27 cellular contexts compared by ENCODE assay signal in genomic region chr22:48429621-48430020, GRCh38.
"Had no signal": no experiment of that assay in that cellular context is flagged by ENCODE, and none has a peak within 500 bp of the region (broad histone marks: within the 10 kb centered on the region; RNA-seq: fewer than 3 reads in every experiment).

No MANE protein-coding gene starts in this region.

- H3K27me3 ChIP-seq: tibial nerve, upper lobe of left lung, uterus had no signal

- H3K9me3 Mint-ChIP-seq: effector memory CD8-positive, alpha-beta T cell; immature natural killer cell; memory B cell; mesothelial cell of epicardium; naive B cell; nephron progenitor cell; stimulated activated memory B cell treated with anti-CD40 and anti-IgM and Interleukin-4, amounts not matched to agents 10 μg/mL and 1 μg/mL and 100 μg/mL, for 72 hours had no signal

- DNase-seq: cortex of kidney; effector memory CD8-positive, alpha-beta T cell; erythroblast; esophagus squamous epithelium; hypothalamus; immature natural killer cell; islet precursor cell; left ventricle myocardium superior; mucosa of descending colon; naive B cell; nephron progenitor cell; nucleus accumbens; psoas muscle; spleen; stimulated activated CD4-positive, alpha-beta T cell treated with anti-CD3 and anti-CD28 coated beads, Interleukin-4, amount 100 ng/mL, for 4 hours; stimulated activated naive CD8-positive, alpha-beta T cell treated with anti-CD3 and anti-CD28 coated beads, Interleukin-15, Interleukin-2, amounts not matched to agents 100 U/mL and 50 U/mL, for 24 hours; substantia nigra; upper lobe of left lung; uterus had no signal

- H3K4me1 Mint-ChIP-seq: immature natural killer cell; memory B cell; naive B cell; nephron progenitor cell; stimulated activated memory B cell treated with anti-CD40 and anti-IgM and Interleukin-4, amounts not matched to agents 10 μg/mL and 1 μg/mL and 100 μg/mL, for 72 hours had no signal

- H3K4me3 Mint-ChIP-seq: effector memory CD8-positive, alpha-beta T cell; immature natural killer cell; memory B cell; mesothelial cell of epicardium; naive B cell; nephron progenitor cell; stimulated activated memory B cell treated with anti-CD40 and anti-IgM and Interleukin-4, amounts not matched to agents 10 μg/mL and 1 μg/mL and 100 μg/mL, for 72 hours had no signal

- H3K36me3 ChIP-seq: esophagus squamous epithelium, spleen, thoracic aorta, tibial nerve, upper lobe of left lung, uterus had no signal

- H3K4me1 ChIP-seq: esophagus squamous epithelium, psoas muscle, spleen, tibial nerve, upper lobe of left lung, uterus had no signal

- H3K4me3 ChIP-seq: esophagus squamous epithelium, lung, mucosa of descending colon, psoas muscle, skin epidermis, spleen, thoracic aorta, tibial nerve, upper lobe of left lung, uterus had no signal

- H3K27ac Mint-ChIP-seq: effector memory CD8-positive, alpha-beta T cell; immature natural killer cell; memory B cell; naive B cell; nephron progenitor cell; stimulated activated memory B cell treated with anti-CD40 and anti-IgM and Interleukin-4, amounts not matched to agents 10 μg/mL and 1 μg/mL and 100 μg/mL, for 72 hours had no signal

- ATAC-seq: effector memory CD8-positive, alpha-beta T cell; left ventricle myocardium superior; mucosa of descending colon; psoas muscle; right cardiac atrium; stimulated activated memory B cell treated with anti-CD40 and anti-IgM and Interleukin-4, amounts not matched to agents 10 μg/mL and 1 μg/mL and 100 μg/mL, for 72 hours; stimulated activated naive CD8-positive, alpha-beta T cell treated with anti-CD3 and anti-CD28 coated beads, Interleukin-15, Interleukin-2, amounts not matched to agents 100 U/mL and 50 U/mL, for 24 hours had no signal

- H3K27ac ChIP-seq: esophagus squamous epithelium, psoas muscle, skin epidermis, spleen, thoracic aorta, tibial nerve, upper lobe of left lung, uterus had no signal

- H3K9me3 ChIP-seq: esophagus squamous epithelium, mucosa of descending colon, psoas muscle, spleen, thoracic aorta, tibial nerve, upper lobe of left lung, uterus had no signal

- H3K36me3 Mint-ChIP-seq: immature natural killer cell; memory B cell; mesothelial cell of epicardium; naive B cell; stimulated activated memory B cell treated with anti-CD40 and anti-IgM and Interleukin-4, amounts not matched to agents 10 μg/mL and 1 μg/mL and 100 μg/mL, for 72 hours had no signal
